ENCODE assay signal across 2 cellular contexts in the genomic region with DNA sequence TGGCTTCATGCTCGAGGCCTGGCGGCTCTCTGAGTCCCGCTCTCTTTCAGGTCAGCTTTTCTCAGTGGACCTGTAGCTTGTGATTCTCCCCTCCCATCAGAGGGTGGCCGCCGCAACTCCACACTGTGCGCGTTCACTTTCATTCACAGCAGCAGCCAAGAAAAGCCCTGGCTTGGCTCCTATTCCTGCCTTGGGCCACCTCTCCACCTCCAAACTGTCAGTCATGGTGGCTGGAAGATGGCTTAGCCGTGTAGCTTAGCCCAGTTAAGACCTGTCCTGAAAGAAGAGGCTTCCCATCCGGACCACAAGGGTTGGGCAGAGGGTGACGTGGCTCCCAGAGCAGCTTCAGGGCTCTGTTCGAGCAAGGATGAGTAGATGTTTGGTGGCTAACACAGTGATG.
TF ChIP-seq lines count a peak whose summit lies in the region.

No MANE protein-coding gene starts in this region.

TF ChIP-seq in IMR-90, 13 proteins besides CTCF, POLR2A, EP300 and RAD21:
- TF ChIP-seq, protein P1, sequence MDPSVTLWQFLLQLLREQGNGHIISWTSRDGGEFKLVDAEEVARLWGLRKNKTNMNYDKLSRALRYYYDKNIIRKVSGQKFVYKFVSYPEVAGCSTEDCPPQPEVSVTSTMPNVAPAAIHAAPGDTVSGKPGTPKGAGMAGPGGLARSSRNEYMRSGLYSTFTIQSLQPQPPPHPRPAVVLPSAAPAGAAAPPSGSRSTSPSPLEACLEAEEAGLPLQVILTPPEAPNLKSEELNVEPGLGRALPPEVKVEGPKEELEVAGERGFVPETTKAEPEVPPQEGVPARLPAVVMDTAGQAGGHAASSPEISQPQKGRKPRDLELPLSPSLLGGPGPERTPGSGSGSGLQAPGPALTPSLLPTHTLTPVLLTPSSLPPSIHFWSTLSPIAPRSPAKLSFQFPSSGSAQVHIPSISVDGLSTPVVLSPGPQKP (IDR thresholded peaks at IDR 0.05; ENCODE audit: borderline replicate concordance, low read depth, low read length), result no peak
- TF ChIP-seq MAFK (IDR thresholded peaks at IDR 0.05; ENCODE audit: low read depth, low read length), result no peak
- no peak for TF ChIP-seq MXI1 (IDR thresholded peaks at IDR 0.05; ENCODE audit: borderline replicate concordance, low read depth, low read length)
- no peak for TF ChIP-seq CEBPB (IDR thresholded peaks at IDR 0.05; ENCODE audit: low read depth, low read length)
- no peak for TF ChIP-seq FOS (IDR thresholded peaks at IDR 0.05; ENCODE audit: low read depth, low read length)
- no peak for TF ChIP-seq CHD1 (IDR thresholded peaks at IDR 0.05; ENCODE audit: low read depth, low read length)

TF ChIP-seq in H1, 55 proteins besides CTCF, POLR2A, EP300 and RAD21:
- no peak for TF ChIP-seq JUN (IDR thresholded peaks at IDR 0.05; ENCODE audit: low read depth, low read length)
- no peak for TF ChIP-seq GABPA (IDR thresholded peaks at IDR 0.05; ENCODE audit: borderline replicate concordance, insufficient read depth, low read length)
- no peak for TF ChIP-seq EGR1 (IDR thresholded peaks at IDR 0.05; ENCODE audit: borderline replicate concordance, low read depth, low read length)
- no peak for TF ChIP-seq SP4 (IDR thresholded peaks at IDR 0.05; ENCODE audit: low read length)
- TF ChIP-seq SP2 (IDR thresholded peaks at IDR 0.05; ENCODE audit: low read length), result no peak
- no peak for TF ChIP-seq TAF7 (optimal IDR thresholded peaks at IDR 0.05; ENCODE audit: borderline replicate concordance, low read depth, low read length)
- TF ChIP-seq, protein P2, sequence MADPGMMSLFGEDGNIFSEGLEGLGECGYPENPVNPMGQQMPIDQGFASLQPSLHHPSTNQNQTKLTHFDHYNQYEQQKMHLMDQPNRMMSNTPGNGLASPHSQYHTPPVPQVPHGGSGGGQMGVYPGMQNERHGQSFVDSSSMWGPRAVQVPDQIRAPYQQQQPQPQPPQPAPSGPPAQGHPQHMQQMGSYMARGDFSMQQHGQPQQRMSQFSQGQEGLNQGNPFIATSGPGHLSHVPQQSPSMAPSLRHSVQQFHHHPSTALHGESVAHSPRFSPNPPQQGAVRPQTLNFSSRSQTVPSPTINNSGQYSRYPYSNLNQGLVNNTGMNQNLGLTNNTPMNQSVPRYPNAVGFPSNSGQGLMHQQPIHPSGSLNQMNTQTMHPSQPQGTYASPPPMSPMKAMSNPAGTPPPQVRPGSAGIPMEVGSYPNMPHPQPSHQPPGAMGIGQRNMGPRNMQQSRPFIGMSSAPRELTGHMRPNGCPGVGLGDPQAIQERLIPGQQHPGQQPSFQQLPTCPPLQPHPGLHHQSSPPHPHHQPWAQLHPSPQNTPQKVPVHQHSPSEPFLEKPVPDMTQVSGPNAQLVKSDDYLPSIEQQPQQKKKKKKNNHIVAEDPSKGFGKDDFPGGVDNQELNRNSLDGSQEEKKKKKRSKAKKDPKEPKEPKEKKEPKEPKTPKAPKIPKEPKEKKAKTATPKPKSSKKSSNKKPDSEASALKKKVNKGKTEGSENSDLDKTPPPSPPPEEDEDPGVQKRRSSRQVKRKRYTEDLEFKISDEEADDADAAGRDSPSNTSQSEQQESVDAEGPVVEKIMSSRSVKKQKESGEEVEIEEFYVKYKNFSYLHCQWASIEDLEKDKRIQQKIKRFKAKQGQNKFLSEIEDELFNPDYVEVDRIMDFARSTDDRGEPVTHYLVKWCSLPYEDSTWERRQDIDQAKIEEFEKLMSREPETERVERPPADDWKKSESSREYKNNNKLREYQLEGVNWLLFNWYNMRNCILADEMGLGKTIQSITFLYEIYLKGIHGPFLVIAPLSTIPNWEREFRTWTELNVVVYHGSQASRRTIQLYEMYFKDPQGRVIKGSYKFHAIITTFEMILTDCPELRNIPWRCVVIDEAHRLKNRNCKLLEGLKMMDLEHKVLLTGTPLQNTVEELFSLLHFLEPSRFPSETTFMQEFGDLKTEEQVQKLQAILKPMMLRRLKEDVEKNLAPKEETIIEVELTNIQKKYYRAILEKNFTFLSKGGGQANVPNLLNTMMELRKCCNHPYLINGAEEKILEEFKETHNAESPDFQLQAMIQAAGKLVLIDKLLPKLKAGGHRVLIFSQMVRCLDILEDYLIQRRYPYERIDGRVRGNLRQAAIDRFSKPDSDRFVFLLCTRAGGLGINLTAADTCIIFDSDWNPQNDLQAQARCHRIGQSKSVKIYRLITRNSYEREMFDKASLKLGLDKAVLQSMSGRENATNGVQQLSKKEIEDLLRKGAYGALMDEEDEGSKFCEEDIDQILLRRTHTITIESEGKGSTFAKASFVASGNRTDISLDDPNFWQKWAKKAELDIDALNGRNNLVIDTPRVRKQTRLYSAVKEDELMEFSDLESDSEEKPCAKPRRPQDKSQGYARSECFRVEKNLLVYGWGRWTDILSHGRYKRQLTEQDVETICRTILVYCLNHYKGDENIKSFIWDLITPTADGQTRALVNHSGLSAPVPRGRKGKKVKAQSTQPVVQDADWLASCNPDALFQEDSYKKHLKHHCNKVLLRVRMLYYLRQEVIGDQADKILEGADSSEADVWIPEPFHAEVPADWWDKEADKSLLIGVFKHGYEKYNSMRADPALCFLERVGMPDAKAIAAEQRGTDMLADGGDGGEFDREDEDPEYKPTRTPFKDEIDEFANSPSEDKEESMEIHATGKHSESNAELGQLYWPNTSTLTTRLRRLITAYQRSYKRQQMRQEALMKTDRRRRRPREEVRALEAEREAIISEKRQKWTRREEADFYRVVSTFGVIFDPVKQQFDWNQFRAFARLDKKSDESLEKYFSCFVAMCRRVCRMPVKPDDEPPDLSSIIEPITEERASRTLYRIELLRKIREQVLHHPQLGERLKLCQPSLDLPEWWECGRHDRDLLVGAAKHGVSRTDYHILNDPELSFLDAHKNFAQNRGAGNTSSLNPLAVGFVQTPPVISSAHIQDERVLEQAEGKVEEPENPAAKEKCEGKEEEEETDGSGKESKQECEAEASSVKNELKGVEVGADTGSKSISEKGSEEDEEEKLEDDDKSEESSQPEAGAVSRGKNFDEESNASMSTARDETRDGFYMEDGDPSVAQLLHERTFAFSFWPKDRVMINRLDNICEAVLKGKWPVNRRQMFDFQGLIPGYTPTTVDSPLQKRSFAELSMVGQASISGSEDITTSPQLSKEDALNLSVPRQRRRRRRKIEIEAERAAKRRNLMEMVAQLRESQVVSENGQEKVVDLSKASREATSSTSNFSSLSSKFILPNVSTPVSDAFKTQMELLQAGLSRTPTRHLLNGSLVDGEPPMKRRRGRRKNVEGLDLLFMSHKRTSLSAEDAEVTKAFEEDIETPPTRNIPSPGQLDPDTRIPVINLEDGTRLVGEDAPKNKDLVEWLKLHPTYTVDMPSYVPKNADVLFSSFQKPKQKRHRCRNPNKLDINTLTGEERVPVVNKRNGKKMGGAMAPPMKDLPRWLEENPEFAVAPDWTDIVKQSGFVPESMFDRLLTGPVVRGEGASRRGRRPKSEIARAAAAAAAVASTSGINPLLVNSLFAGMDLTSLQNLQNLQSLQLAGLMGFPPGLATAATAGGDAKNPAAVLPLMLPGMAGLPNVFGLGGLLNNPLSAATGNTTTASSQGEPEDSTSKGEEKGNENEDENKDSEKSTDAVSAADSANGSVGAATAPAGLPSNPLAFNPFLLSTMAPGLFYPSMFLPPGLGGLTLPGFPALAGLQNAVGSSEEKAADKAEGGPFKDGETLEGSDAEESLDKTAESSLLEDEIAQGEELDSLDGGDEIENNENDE (IDR thresholded peaks at IDR 0.05; ENCODE audit: insufficient replicate concordance, low read length), result no peak
- TF ChIP-seq TBP (IDR thresholded peaks at IDR 0.05; ENCODE audit: low read depth, low read length), result no peak
- no peak for TF ChIP-seq SRF (IDR thresholded peaks at IDR 0.05; ENCODE audit: low read depth, low read length)
- no peak for TF ChIP-seq PHF8 (conservative IDR thresholded peaks at IDR 0.05; ENCODE audit: low read depth, low read length)
- TF ChIP-seq SAP30 (IDR thresholded peaks at IDR 0.05; ENCODE audit: insufficient read depth, insufficient replicate concordance, low read length), result no peak
- no peak for TF ChIP-seq SUZ12 (IDR thresholded peaks at IDR 0.05; ENCODE audit: low read length)
- no peak for TF ChIP-seq KDM1A (IDR thresholded peaks at IDR 0.05; ENCODE audit: borderline replicate concordance, low read length)
- TF ChIP-seq NANOG (IDR thresholded peaks at IDR 0.05; ENCODE audit: insufficient read depth, low read depth, low read length, poor library complexity, severe bottlenecking), result no peak
- TF ChIP-seq GTF2F1 (IDR thresholded peaks at IDR 0.05; ENCODE audit: borderline replicate concordance, low read depth, low read length), result no peak
- TF ChIP-seq CHD2 (IDR thresholded peaks at IDR 0.05; ENCODE audit: low read length), result no peak
- TF ChIP-seq KDM5A (IDR thresholded peaks at IDR 0.05; ENCODE audit: low read length), result no peak
- TF ChIP-seq RFX5 (IDR thresholded peaks at IDR 0.05; ENCODE audit: borderline replicate concordance, low read depth, low read length), result no peak
